12 cellular contexts compared by ENCODE assay signal in genomic region chr17:27952366-27952765, GRCh38. TPM values are rescaled to one million over a fixed set of nuclear protein-coding genes. Genes with fewer than 3 reads are reported as not detected.
A peak's percentile ranks its signal among the peaks of the same experiment; 100 is the strongest.
DNase-seq lines count a peak whose midpoint lies in the region; ATAC-seq and TF ChIP-seq lines count a peak whose summit lies in the region.
"Had no signal": no experiment of that assay in that cellular context is flagged by ENCODE, and none has a peak within 500 bp of the region (broad histone marks: within the 10 kb centered on the region; RNA-seq: fewer than 3 reads in every experiment).

No MANE protein-coding gene starts in this region.

- peak; percentile 6 for ATAC-seq in upper lobe of right lung

- no peak overlapping the region for H3K9ac ChIP-seq in BLaER1 treated with 17β-estradiol and CSF1 and Interleukin-3, amounts not matched to agents 10 nM and 100 nM

- peak; percentile 48 for DNase-seq in SK-MEL-5 (ENCODE audit: low read depth, low spot score)
- DNase-seq in foreskin melanocyte, result peak; percentile 28
- no peak for DNase-seq in upper lobe of right lung
- no peak for DNase-seq in NCI-H2227 treated with DMSO at 0.1 percent for 48 hours (lab: John Stamatoyannopoulos, UW)
- DNase-seq in KG1 (lab: John Stamatoyannopoulos, UW), result no peak
- DNase-seq: BE2C; Caco-2; CD4-positive, alpha-beta T cell had no signal

- no peaks in the 10 kb centered on the region for H3K27me3 ChIP-seq in BLaER1 treated with 17β-estradiol and CSF1 and Interleukin-3, amounts not matched to agents 10 nM and 100 nM
- H3K27me3 ChIP-seq in upper lobe of right lung, result no peaks in the 10 kb centered on the region

- intact Hi-C loops in upper lobe of right lung (cut with DNase I), result no loop called here

- H4K20me1 ChIP-seq in BLaER1 treated with 17β-estradiol and CSF1 and Interleukin-3, amounts not matched to agents 10 nM and 100 nM, result no peaks in the 10 kb centered on the region; a peak in 1 of 22 replicates

- TF ChIP-seq CTCF in upper lobe of right lung (IDR thresholded peaks at IDR 0.05), result no peak

- no peak overlapping the region for H3K4me3 ChIP-seq in BLaER1 treated with 17β-estradiol and CSF1 and Interleukin-3, amounts not matched to agents 10 nM and 100 nM
- H3K4me3 ChIP-seq in upper lobe of right lung, result no peak overlapping the region
- H3K4me3 ChIP-seq: HAP-1 had no signal

- peaks cover 0 to 30% (median 10%) of the 10 kb centered on the region in 10 experiments; a peak in 15 of 20 replicates for H3K4me1 ChIP-seq in BLaER1 treated with 17β-estradiol and CSF1 and Interleukin-3, amounts not matched to agents 10 nM and 100 nM
- H3K4me1 ChIP-seq in upper lobe of right lung, result no peaks in the 10 kb centered on the region
- H3K4me1 ChIP-seq: BE2C, HAP-1 had no signal

- H3K36me3 ChIP-seq in BLaER1 treated with 17β-estradiol and CSF1 and Interleukin-3, amounts not matched to agents 10 nM and 100 nM, result no peaks in the 10 kb centered on the region
- no peaks in the 10 kb centered on the region for H3K36me3 ChIP-seq in upper lobe of right lung
- H3K36me3 ChIP-seq: BE2C, HAP-1 had no signal

- no peaks in the 10 kb centered on the region for H3K9me3 ChIP-seq in BLaER1 treated with 17β-estradiol and CSF1 and Interleukin-3, amounts not matched to agents 10 nM and 100 nM (replicated peaks in 1 of 11)
- H3K9me3 ChIP-seq in upper lobe of right lung, result no peaks in the 10 kb centered on the region
- H3K9me3 ChIP-seq: BE2C, Caco-2, HAP-1 had no signal

- peak overlapping the region in 10 of 11 experiments; percentile 7 to 83 (median 48); a peak in 15 of 22 replicates for H3K4me2 ChIP-seq in BLaER1 treated with 17β-estradiol and CSF1 and Interleukin-3, amounts not matched to agents 10 nM and 100 nM

- H3K27ac ChIP-seq in BLaER1 treated with 17β-estradiol and CSF1 and Interleukin-3, amounts not matched to agents 10 nM and 100 nM, result no peak overlapping the region
- H3K27ac ChIP-seq in upper lobe of right lung, result no peak overlapping the region
- H3K27ac ChIP-seq: C4-2B, HL-60 had no signal

- in situ Hi-C loops in SK-MEL-5 (cut with HindIII; ENCODE audit: low pct_unique_long_range_greater_than_20kb, low sequenced_read_pairs), result no loop called here

RNA-seq across cellular contexts. Expression of gene LYRM9, which starts 59.2 kb away (rescaled TPM):
- 3.3 and 8.6 TPM in 2 replicates for total RNA-seq in SK-MEL-5 (2014; rRNA removed; shearing (Covaris generic))
- 4.5 and 6.0 TPM in 2 replicates for polyA plus RNA-seq in SK-MEL-5 (2015; cell fraction: cytosol; rRNA removed)
- 14.1 and 17.8 TPM in 2 replicates for polyA plus RNA-seq in SK-MEL-5 (2015; cell fraction: nucleus; rRNA removed)
- total RNA-seq in upper lobe of right lung, result 9.0 TPM

Comparison
In these comparisons a context has a peak if more than half of its experiments do, and no peak if none do; other contexts are left out.
1. DNase-seq: peak in SK-MEL-5 (single experiment) and foreskin melanocyte (single experiment); none in upper lobe of right lung (single experiment), NCI-H2227 treated with DMSO at 0.1 percent for 48 hours (single experiment) and KG1 (single experiment).